In genomic region chr1:76209648-76210047, GRCh38 we compare ENCODE assay signal across 10 cellular contexts.
"Had no signal": no experiment of that assay in that cellular context is flagged by ENCODE, and none has a peak within 500 bp of the region (broad histone marks: within the 10 kb centered on the region; RNA-seq: fewer than 3 reads in every experiment).

No MANE protein-coding gene starts in this region.

- DNase-seq: HFFc6, Kasumi-1, KBM-7 had no signal

- H3K4me1 Mint-ChIP-seq: GM23338 had no signal

- H3K4me2 ChIP-seq: GM23338, KMS-11 had no signal

- H3K9ac ChIP-seq: KMS-11 had no signal

- ATAC-seq: GM23338, HCT116, HepG2 had no signal

- H3K4me3 Mint-ChIP-seq: GM23338, HFFc6 had no signal

- H3K27ac ChIP-seq: HL-60, KMS-11 had no signal

- H3K27ac Mint-ChIP-seq: GM23338, HFFc6, IgD-negative memory B cell had no signal

- H3K4me3 ChIP-seq: GM23338, HAP-1 had no signal

- H3K9me3 ChIP-seq: HAP-1 had no signal

- H3K9me3 Mint-ChIP-seq: HFFc6, IgD-negative memory B cell had no signal

- H3K27me3 Mint-ChIP-seq: IgD-negative memory B cell had no signal

- H2AFZ ChIP-seq: GM23338 had no signal

- H3K36me3 ChIP-seq: HAP-1 had no signal

- H3K4me1 ChIP-seq: HAP-1 had no signal
